In the genomic region with DNA sequence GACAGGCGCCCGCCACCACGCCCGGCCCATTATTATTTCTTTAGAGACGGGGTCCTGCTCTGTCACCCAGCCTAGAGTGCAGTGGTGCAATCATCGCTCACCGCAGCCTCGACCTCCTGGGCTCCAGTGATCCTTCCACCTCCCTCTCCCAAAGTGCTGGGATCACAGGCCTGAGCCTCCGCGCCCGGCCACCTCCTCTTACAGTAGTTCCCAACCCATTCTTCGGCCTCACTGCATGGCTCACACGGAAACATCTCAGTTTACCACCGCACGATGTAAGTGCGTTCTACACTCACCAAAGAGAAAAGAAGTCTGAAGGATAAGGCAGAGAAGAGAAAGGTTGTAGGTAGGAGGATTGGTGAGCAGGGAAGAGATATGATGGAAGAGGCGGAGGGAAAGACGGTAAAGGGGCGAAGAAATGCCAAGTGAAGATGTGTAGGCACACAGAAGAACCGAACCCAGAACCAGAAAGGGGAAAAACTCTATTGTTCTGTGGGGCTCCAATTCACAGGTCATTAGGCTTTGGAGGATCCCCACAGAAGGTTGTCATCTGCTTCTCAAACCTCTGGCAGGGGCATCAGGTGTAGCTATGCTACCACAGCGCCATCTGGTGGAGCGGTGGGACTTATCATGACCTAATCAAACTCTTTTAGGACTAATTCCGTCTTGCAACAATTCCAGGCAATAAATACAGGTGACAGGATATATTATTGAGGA, we compare ENCODE assay signal across 8 cellular contexts.
DNase-seq lines count a peak whose midpoint lies in the region; ATAC-seq and TF ChIP-seq lines count a peak whose summit lies in the region.

No MANE protein-coding gene starts in this region.

- no peaks in the 10 kb centered on the region for H3K27me3 ChIP-seq in MM.1S (replicated peaks; ENCODE audit: insufficient read depth, low read length)

- no peak overlapping the region for H3K4me3 ChIP-seq in MM.1S (ENCODE audit: low read length)
- H3K4me3 ChIP-seq in foreskin fibroblast (ENCODE audit: low read depth in 1 of 2, low read length in 2 of 2) = no peak overlapping the region

- H3K36me3 Mint-ChIP-seq in activated T-helper 17 cell treated with anti-CD3 and anti-CD28 coated beads, Interleukin-2, amount 50 U/mL, for 72 hours (ENCODE audit: low read depth) = no peaks in the 10 kb centered on the region

- no peaks in the 10 kb centered on the region for H3K36me3 ChIP-seq in MM.1S (replicated peaks; ENCODE audit: insufficient read depth, low read length)

- H3K4me1 ChIP-seq in MM.1S (ENCODE audit: low read length) = no peaks in the 10 kb centered on the region

- DNase-seq in COLO829 (ENCODE audit: low spot score) (peak; percentile 71), MM.1S (peak; percentile 82), SHP77 treated with DMSO at 0.1 percent for 48 hours (lab: John Stamatoyannopoulos, UW) (peak; percentile 39), foreskin fibroblast (peak; percentile 76 to 94), nucleus accumbens (lab: John Stamatoyannopoulos, UW) (peak in 50 of 56 donors; percentile 5 to 92 (median 50)), superior temporal gyrus (ENCODE audit: extremely low spot score) (peak; percentile 95)

- H3K9me3 ChIP-seq in MM.1S (replicated peaks; ENCODE audit: insufficient read depth, low read length) = no peaks in the 10 kb centered on the region

- H3K4me3 Mint-ChIP-seq in activated T-helper 17 cell treated with anti-CD3 and anti-CD28 coated beads, Interleukin-2, amount 50 U/mL, for 72 hours = no peak overlapping the region

- TF ChIP-seq CTCF in MM.1S (IDR thresholded peaks at IDR 0.05; ENCODE audit: low read length) (peak; percentile 93), foreskin fibroblast (IDR thresholded peaks at IDR 0.05; ENCODE audit: low read depth, low read length) (peak; percentile 76)

- no peaks in the 10 kb centered on the region for H3F3A ChIP-seq in MM.1S (ENCODE audit: insufficient read depth, low read length)

- no peaks in the 10 kb centered on the region for H4K20me1 ChIP-seq in MM.1S (ENCODE audit: insufficient read depth, low read length)

- no peak overlapping the region for H3K27ac Mint-ChIP-seq in activated T-helper 17 cell treated with anti-CD3 and anti-CD28 coated beads, Interleukin-2, amount 50 U/mL, for 72 hours

- no peak overlapping the region for H3K4me2 ChIP-seq in MM.1S (ENCODE audit: low read depth, low read length)

- H3K27ac ChIP-seq in MM.1S (ENCODE audit: low read length) = no peak overlapping the region

- H3K4me1 Mint-ChIP-seq in activated T-helper 17 cell treated with anti-CD3 and anti-CD28 coated beads, Interleukin-2, amount 50 U/mL, for 72 hours = no peaks in the 10 kb centered on the region

- H3K9me2 ChIP-seq in MM.1S (replicated peaks; ENCODE audit: insufficient read depth, low read length) = no peaks in the 10 kb centered on the region

- H3K27me3 Mint-ChIP-seq in activated T-helper 17 cell treated with anti-CD3 and anti-CD28 coated beads, Interleukin-2, amount 50 U/mL, for 72 hours = no peaks in the 10 kb centered on the region

- H3K9me3 Mint-ChIP-seq in activated T-helper 17 cell treated with anti-CD3 and anti-CD28 coated beads, Interleukin-2, amount 50 U/mL, for 72 hours = no peaks in the 10 kb centered on the region

- H2AFZ ChIP-seq in MM.1S (ENCODE audit: low read length) = no peak overlapping the region

- H3K9ac ChIP-seq in MM.1S (ENCODE audit: low read length) = no peak overlapping the region

- ATAC-seq in GM21515 (IDR thresholded peaks at IDR 0.05; ENCODE audit: unreplicated experiment) = peak; percentile 70
- peak; percentile 52 for ATAC-seq in activated T-helper 17 cell treated with anti-CD3 and anti-CD28 coated beads, Interleukin-2, amount 50 U/mL, for 72 hours (replicated peaks)

- no peaks in the 10 kb centered on the region for H3K79me2 ChIP-seq in MM.1S (ENCODE audit: low read length)

Comparison
In these comparisons a context has a peak if more than half of its experiments do, and no peak if none do; other contexts are left out.
1. DNase-seq: peak in every context shown above with its lines; median percentile 95 in superior temporal gyrus; 85 in foreskin fibroblast; 82 in MM.1S; 71 in COLO829; 50 in nucleus accumbens; 39 in SHP77 treated with DMSO at 0.1 percent for 48 hours.